In the genomic region with DNA sequence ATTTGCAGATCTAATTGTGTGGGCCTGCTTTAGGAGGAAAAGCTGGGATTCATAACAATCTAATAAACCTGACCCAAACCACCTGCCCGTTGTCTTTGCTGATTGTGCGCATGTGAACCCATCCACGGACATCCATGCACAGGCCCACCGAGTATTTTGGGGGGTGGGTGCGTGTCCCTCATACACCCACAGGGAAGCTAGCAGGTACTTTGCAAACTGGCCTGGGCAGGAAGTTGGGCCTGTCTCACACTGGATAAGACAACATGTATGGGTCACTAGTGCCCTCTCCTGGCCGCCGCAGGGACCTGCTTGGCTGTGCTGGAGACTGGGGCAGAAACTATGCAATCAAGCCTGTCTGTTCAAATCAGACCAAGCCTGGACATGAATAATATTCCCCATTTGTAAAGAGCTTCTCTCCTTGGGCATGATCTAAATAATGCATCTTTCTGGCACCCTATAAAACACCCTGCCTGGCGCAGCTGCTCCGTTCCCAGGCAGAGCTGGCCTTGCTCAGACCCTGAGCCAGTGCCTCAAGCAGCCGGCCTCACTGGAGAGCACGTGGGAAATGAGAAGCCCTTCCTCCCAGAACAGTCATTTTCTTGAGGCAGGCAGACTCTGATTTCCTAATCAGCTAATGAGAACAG, we compare ENCODE assay signal across 1 cellular context.
TF ChIP-seq lines count a peak whose summit lies in the region.

No MANE protein-coding gene starts in this region.

TF ChIP-seq in HepG2, 621 proteins besides CTCF, POLR2A, EP300 and RAD21 (continued from another document and continues in another):
- TF ChIP-seq ZFP41 (CRISPR knock-in tag; IDR thresholded peaks at IDR 0.05; ENCODE audit: borderline replicate concordance) (no peak), REPIN1 (CRISPR knock-in tag; IDR thresholded peaks at IDR 0.05; ENCODE audit: borderline replicate concordance, low read depth) (peak; percentile 54; the same call in 1 of the 2 replicates), ESRRA (CRISPR knock-in tag; IDR thresholded peaks at IDR 0.05; ENCODE audit: low read depth) (peak; percentile 59; the same call in 1 of the 2 replicates), GLI4 (CRISPR knock-in tag; IDR thresholded peaks at IDR 0.05; ENCODE audit: borderline replicate concordance) (peak; percentile 84; the same call in 1 of the 2 replicates), NPAS2 (CRISPR knock-in tag; IDR thresholded peaks at IDR 0.05; ENCODE audit: borderline replicate concordance) (no peak), ZNF775 (CRISPR knock-in tag; IDR thresholded peaks at IDR 0.05; ENCODE audit: borderline replicate concordance) (0 out of 2 replicates have a peak, but pooled peaks have one; percentile 32), GTF3A (CRISPR knock-in tag; conservative IDR thresholded peaks at IDR 0.05) (peak; percentile 82; the same call in 1 of the 2 replicates), ZBTB7B (CRISPR knock-in tag; IDR thresholded peaks at IDR 0.05) (no peak), ZNF720 (CRISPR knock-in tag; IDR thresholded peaks at IDR 0.05) (no peak), GATAD2A (CRISPR knock-in tag; IDR thresholded peaks at IDR 0.05) (no peak), KDM3A (CRISPR knock-in tag; IDR thresholded peaks at IDR 0.05; ENCODE audit: low read depth) (0 out of 2 replicates have a peak, but pooled peaks have one; percentile 23), RBAK (CRISPR knock-in tag; IDR thresholded peaks at IDR 0.05) (no peak), ISL2 (CRISPR knock-in tag; IDR thresholded peaks at IDR 0.05) (no peak; the same call in 1 of the 2 replicates), ZSCAN25 (CRISPR knock-in tag; IDR thresholded peaks at IDR 0.05) (0 out of 2 replicates have a peak, but pooled peaks have one; percentile 51), ZBTB38 (CRISPR knock-in tag; IDR thresholded peaks at IDR 0.05) (peak; percentile 78; the same call in 1 of the 2 replicates), ZBTB20 (CRISPR knock-in tag; IDR thresholded peaks at IDR 0.05; ENCODE audit: borderline replicate concordance, low read depth) (no peak), NR2C2 (CRISPR knock-in tag; IDR thresholded peaks at IDR 0.05; ENCODE audit: borderline replicate concordance) (peak; percentile 55; the same call in 1 of the 2 replicates), ARNTL (CRISPR knock-in tag; IDR thresholded peaks at IDR 0.05) (peak; percentile 64; the same call in 1 of the 2 replicates), ZNF7 (CRISPR knock-in tag; IDR thresholded peaks at IDR 0.05) (no peak), KMT2A (CRISPR knock-in tag; IDR thresholded peaks at IDR 0.05) (no peak), AHR (CRISPR knock-in tag; IDR thresholded peaks at IDR 0.05) (0 out of 2 replicates have a peak, but pooled peaks have one; percentile 46), ZNF607 (CRISPR knock-in tag; IDR thresholded peaks at IDR 0.05; ENCODE audit: borderline replicate concordance) (peak; percentile 64; the same call in 1 of the 2 replicates), HMG20B (CRISPR knock-in tag; conservative IDR thresholded peaks at IDR 0.05) (no peak), ZNF788 (CRISPR knock-in tag; IDR thresholded peaks at IDR 0.05; ENCODE audit: borderline replicate concordance) (peak; percentile 56; the same call in 1 of the 2 replicates), YEATS2 (CRISPR knock-in tag; IDR thresholded peaks at IDR 0.05; ENCODE audit: borderline replicate concordance) (peak; percentile 69), NFKB2 (CRISPR knock-in tag; IDR thresholded peaks at IDR 0.05; ENCODE audit: borderline replicate concordance) (peak; percentile 51; the same call in 1 of the 2 replicates), KDM2A (CRISPR knock-in tag; IDR thresholded peaks at IDR 0.05; ENCODE audit: borderline replicate concordance, low read depth) (peak; percentile 66; the same call in 1 of the 2 replicates), ZEB1 (IDR thresholded peaks at IDR 0.05; ENCODE audit: insufficient replicate concordance, low read depth) (no peak), CREB1 (IDR thresholded peaks at IDR 0.05) (no peak), CREB1 (CRISPR knock-in tag; IDR thresholded peaks at IDR 0.05) (no peak), ZNF567 (CRISPR knock-in tag; IDR thresholded peaks at IDR 0.05; ENCODE audit: borderline replicate concordance) (0 out of 2 replicates have a peak, but pooled peaks have one; percentile 69), ASH2L (IDR thresholded peaks at IDR 0.05; ENCODE audit: insufficient read length, low read depth, low read length) (peak; percentile 50), FOXO1 (CRISPR knock-in tag; IDR thresholded peaks at IDR 0.05) (no peak), ZNF235 (CRISPR knock-in tag; IDR thresholded peaks at IDR 0.05; ENCODE audit: borderline replicate concordance) (peak; percentile 67; the same call in 1 of the 2 replicates), ELF1 (CRISPR knock-in tag; IDR thresholded peaks at IDR 0.05) (peak; percentile 56), PAX8 (CRISPR knock-in tag; IDR thresholded peaks at IDR 0.05; ENCODE audit: borderline replicate concordance) (no peak), IRF2 (CRISPR knock-in tag; IDR thresholded peaks at IDR 0.05) (peak; percentile 59)
- TF ChIP-seq, protein P1, sequence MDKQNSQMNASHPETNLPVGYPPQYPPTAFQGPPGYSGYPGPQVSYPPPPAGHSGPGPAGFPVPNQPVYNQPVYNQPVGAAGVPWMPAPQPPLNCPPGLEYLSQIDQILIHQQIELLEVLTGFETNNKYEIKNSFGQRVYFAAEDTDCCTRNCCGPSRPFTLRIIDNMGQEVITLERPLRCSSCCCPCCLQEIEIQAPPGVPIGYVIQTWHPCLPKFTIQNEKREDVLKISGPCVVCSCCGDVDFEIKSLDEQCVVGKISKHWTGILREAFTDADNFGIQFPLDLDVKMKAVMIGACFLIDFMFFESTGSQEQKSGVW (CRISPR knock-in tag; IDR thresholded peaks at IDR 0.05; ENCODE audit: borderline replicate concordance): no peak
- TF ChIP-seq, protein P2, sequence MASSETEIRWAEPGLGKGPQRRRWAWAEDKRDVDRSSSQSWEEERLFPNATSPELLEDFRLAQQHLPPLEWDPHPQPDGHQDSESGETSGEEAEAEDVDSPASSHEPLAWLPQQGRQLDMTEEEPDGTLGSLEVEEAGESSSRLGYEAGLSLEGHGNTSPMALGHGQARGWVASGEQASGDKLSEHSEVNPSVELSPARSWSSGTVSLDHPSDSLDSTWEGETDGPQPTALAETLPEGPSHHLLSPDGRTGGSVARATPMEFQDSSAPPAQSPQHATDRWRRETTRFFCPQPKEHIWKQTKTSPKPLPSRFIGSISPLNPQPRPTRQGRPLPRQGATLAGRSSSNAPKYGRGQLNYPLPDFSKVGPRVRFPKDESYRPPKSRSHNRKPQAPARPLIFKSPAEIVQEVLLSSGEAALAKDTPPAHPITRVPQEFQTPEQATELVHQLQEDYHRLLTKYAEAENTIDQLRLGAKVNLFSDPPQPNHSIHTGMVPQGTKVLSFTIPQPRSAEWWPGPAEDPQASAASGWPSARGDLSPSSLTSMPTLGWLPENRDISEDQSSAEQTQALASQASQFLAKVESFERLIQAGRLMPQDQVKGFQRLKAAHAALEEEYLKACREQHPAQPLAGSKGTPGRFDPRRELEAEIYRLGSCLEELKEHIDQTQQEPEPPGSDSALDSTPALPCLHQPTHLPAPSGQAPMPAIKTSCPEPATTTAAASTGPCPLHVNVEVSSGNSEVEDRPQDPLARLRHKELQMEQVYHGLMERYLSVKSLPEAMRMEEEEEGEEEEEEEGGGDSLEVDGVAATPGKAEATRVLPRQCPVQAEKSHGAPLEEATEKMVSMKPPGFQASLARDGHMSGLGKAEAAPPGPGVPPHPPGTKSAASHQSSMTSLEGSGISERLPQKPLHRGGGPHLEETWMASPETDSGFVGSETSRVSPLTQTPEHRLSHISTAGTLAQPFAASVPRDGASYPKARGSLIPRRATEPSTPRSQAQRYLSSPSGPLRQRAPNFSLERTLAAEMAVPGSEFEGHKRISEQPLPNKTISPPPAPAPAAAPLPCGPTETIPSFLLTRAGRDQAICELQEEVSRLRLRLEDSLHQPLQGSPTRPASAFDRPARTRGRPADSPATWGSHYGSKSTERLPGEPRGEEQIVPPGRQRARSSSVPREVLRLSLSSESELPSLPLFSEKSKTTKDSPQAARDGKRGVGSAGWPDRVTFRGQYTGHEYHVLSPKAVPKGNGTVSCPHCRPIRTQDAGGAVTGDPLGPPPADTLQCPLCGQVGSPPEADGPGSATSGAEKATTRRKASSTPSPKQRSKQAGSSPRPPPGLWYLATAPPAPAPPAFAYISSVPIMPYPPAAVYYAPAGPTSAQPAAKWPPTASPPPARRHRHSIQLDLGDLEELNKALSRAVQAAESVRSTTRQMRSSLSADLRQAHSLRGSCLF (CRISPR knock-in tag; IDR thresholded peaks at IDR 0.05; ENCODE audit: borderline replicate concordance): no peak
- TF ChIP-seq, protein P3, sequence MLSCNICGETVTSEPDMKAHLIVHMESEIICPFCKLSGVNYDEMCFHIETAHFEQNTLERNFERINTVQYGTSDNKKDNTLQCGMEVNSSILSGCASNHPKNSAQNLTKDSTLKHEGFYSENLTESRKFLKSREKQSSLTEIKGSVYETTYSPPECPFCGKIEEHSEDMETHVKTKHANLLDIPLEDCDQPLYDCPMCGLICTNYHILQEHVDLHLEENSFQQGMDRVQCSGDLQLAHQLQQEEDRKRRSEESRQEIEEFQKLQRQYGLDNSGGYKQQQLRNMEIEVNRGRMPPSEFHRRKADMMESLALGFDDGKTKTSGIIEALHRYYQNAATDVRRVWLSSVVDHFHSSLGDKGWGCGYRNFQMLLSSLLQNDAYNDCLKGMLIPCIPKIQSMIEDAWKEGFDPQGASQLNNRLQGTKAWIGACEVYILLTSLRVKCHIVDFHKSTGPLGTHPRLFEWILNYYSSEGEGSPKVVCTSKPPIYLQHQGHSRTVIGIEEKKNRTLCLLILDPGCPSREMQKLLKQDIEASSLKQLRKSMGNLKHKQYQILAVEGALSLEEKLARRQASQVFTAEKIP (CRISPR knock-in tag; IDR thresholded peaks at IDR 0.05; ENCODE audit: borderline replicate concordance): no peak
- TF ChIP-seq, protein P4, sequence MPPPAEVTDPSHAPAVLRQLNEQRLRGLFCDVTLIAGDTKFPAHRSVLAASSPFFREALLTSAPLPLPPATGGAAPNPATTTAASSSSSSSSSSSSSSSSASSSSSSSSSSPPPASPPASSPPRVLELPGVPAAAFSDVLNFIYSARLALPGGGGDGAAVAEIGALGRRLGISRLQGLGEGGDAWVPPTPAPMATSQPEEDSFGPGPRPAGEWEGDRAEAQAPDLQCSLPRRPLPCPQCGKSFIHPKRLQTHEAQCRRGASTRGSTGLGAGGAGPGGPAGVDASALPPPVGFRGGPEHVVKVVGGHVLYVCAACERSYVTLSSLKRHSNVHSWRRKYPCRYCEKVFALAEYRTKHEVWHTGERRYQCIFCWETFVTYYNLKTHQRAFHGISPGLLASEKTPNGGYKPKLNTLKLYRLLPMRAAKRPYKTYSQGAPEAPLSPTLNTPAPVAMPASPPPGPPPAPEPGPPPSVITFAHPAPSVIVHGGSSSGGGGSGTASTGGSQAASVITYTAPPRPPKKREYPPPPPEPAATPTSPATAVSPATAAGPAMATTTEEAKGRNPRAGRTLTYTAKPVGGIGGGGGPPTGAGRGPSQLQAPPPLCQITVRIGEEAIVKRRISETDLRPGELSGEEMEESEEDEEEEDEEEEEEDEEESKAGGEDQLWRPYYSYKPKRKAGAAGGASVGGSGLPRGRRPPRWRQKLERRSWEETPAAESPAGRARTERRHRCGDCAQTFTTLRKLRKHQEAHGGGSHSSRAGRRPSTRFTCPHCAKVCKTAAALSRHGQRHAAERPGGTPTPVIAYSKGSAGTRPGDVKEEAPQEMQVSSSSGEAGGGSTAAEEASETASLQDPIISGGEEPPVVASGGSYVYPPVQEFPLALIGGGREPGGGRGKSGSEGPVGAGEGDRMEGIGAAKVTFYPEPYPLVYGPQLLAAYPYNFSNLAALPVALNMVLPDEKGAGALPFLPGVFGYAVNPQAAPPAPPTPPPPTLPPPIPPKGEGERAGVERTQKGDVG (CRISPR knock-in tag; IDR thresholded peaks at IDR 0.05; ENCODE audit: borderline replicate concordance): no peak
- TF ChIP-seq, protein P5, sequence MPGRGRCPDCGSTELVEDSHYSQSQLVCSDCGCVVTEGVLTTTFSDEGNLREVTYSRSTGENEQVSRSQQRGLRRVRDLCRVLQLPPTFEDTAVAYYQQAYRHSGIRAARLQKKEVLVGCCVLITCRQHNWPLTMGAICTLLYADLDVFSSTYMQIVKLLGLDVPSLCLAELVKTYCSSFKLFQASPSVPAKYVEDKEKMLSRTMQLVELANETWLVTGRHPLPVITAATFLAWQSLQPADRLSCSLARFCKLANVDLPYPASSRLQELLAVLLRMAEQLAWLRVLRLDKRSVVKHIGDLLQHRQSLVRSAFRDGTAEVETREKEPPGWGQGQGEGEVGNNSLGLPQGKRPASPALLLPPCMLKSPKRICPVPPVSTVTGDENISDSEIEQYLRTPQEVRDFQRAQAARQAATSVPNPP (CRISPR knock-in tag; IDR thresholded peaks at IDR 0.05): no peak
- TF ChIP-seq, protein P6, sequence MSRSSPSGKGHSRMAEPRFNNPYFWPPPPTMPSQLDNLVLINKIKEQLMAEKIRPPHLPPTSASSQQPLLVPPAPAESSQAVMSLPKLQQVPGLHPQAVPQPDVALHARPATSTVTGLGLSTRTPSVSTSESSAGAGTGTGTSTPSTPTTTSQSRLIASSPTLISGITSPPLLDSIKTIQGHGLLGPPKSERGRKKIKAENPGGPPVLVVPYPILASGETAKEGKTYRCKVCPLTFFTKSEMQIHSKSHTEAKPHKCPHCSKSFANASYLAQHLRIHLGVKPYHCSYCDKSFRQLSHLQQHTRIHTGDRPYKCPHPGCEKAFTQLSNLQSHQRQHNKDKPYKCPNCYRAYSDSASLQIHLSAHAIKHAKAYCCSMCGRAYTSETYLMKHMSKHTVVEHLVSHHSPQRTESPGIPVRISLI (CRISPR knock-in tag; IDR thresholded peaks at IDR 0.05; ENCODE audit: borderline replicate concordance): peak; percentile 41
- TF ChIP-seq, protein P7, sequence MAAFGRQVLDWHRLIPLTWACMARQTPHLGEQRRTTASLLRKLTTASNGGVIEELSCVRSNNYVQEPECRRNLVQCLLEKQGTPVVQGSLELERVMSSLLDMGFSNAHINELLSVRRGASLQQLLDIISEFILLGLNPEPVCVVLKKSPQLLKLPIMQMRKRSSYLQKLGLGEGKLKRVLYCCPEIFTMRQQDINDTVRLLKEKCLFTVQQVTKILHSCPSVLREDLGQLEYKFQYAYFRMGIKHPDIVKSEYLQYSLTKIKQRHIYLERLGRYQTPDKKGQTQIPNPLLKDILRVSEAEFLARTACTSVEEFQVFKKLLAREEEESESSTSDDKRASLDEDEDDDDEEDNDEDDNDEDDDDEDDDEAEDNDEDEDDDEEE (CRISPR knock-in tag; IDR thresholded peaks at IDR 0.05): no peak
- TF ChIP-seq, protein P8, sequence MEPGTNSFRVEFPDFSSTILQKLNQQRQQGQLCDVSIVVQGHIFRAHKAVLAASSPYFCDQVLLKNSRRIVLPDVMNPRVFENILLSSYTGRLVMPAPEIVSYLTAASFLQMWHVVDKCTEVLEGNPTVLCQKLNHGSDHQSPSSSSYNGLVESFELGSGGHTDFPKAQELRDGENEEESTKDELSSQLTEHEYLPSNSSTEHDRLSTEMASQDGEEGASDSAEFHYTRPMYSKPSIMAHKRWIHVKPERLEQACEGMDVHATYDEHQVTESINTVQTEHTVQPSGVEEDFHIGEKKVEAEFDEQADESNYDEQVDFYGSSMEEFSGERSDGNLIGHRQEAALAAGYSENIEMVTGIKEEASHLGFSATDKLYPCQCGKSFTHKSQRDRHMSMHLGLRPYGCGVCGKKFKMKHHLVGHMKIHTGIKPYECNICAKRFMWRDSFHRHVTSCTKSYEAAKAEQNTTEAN (CRISPR knock-in tag; conservative IDR thresholded peaks at IDR 0.05): peak; percentile 11; the same call in 1 of the 2 replicates
